Comparison of ENCODE assay signal across 8 cellular contexts in genomic region chr5:42889311-42889933, GRCh38.
A peak's percentile ranks its signal among the peaks of the same experiment; 100 is the strongest.
DNase-seq lines count a peak whose midpoint lies in the region; ATAC-seq, FAIRE-seq and TF ChIP-seq lines count a peak whose summit lies in the region.

No MANE protein-coding gene starts in this region.

- DNase-seq in CD8-positive, alpha-beta memory T cell = peak; percentile 30 to 69 (median 36)
- DNase-seq in NCI-H345 treated with DMSO at 0.1 percent for 48 hours (lab: John Stamatoyannopoulos, UW; ENCODE audit: unreplicated experiment) = peak; percentile 24
- peak; percentile 34 for DNase-seq in activated CD4-positive, alpha-beta T cell treated with anti-CD3 and anti-CD28 coated beads for 1 hour
- peak; percentile 91 for DNase-seq in colonic mucosa
- DNase-seq in HepG2 (ENCODE audit: low spot score) = peak; percentile 82
- peak in 2 of 3 experiments; percentile 26 to 28 for DNase-seq in stimulated activated CD4-positive, alpha-beta T cell treated with anti-CD3 and anti-CD28 coated beads, TNF-alpha, amount 100 ng/mL, for 4 hours (ENCODE audit: low read depth in 3 of 3)

- H3K79me2 ChIP-seq in HepG2 (ENCODE audit: insufficient read depth, low read length) = peaks cover 26% of the 10 kb centered on the region

- no peak overlapping the region for H3K4me3 ChIP-seq in CD8-positive, alpha-beta memory T cell (ENCODE audit: low read length)
- H3K4me3 ChIP-seq in colonic mucosa = no peak overlapping the region
- H3K4me3 ChIP-seq in HepG2 (replicated peaks in 1 of 3; ENCODE audit: insufficient read depth in 1 of 3, low read depth in 2 of 3, low read length in 3 of 3) = no peak overlapping the region

- H3K4me2 ChIP-seq in HepG2 (ENCODE audit: low read depth, low read length) = no peak overlapping the region

- no peaks in the 10 kb centered on the region for H4K20me1 ChIP-seq in HepG2 (ENCODE audit: insufficient read depth, low read length)

- TF ChIP-seq EP300 in HepG2 (IDR thresholded peaks at IDR 0.05; ENCODE audit: low read depth in 2 of 2, low read length in 2 of 2) (no peak), HepG2 (CRISPR knock-in tag; IDR thresholded peaks at IDR 0.05; ENCODE audit: borderline replicate concordance) (no peak)

- H3K27ac Mint-ChIP-seq in CD8-positive, alpha-beta memory T cell = no peak overlapping the region

- H3K4me1 ChIP-seq in CD8-positive, alpha-beta memory T cell (ENCODE audit: insufficient read depth, low read length) = no peaks in the 10 kb centered on the region
- H3K4me1 ChIP-seq in colonic mucosa (no peaks in the 10 kb centered on the region), HepG2 (ENCODE audit: insufficient read depth, low read length) (peaks cover 49% of the 10 kb centered on the region)

- no peaks in the 10 kb centered on the region for H3K27me3 ChIP-seq in CD8-positive, alpha-beta memory T cell (ENCODE audit: insufficient read depth, low read length, poor library complexity, severe bottlenecking)
- H3K27me3 ChIP-seq in colonic mucosa (no peaks in the 10 kb centered on the region), HepG2 (ENCODE audit: control insufficient read depth in 1 of 2, insufficient read depth in 2 of 2, low read length in 2 of 2) (no peaks in the 10 kb centered on the region)

- TF ChIP-seq CTCF in colonic mucosa (IDR thresholded peaks at IDR 0.05) (peak; percentile 94), HepG2 (CRISPR knock-in tag; IDR thresholded peaks at IDR 0.05) (peak; percentile 91)

- 16% methylated on average over 4 of the region's 4 CpGs for WGBS in HepG2 (ENCODE audit: low lambda C conversion rate)

- POLR2A ChIA-PET in CD8-positive, alpha-beta memory T cell (lab: Charles Lee) = interaction anchor here (0.9 kb wide), 1 partner anchor 19 kb away, joined by 3 read pairs; no protein-coding TSS in a partner anchor
- POLR2A ChIA-PET in HepG2 (lab: Yijun Ruan, JAX) = interaction anchor here (0.9 to 2.2 kb wide), 7 partner anchors 9 to 88 kb away, joined by 3 to 14 read pairs (median 6); partner anchors contain the start of gene SELENOP

- H3K27ac ChIP-seq in CD8-positive, alpha-beta memory T cell (ENCODE audit: low read depth, low read length) = no peak overlapping the region
- H3K27ac ChIP-seq in colonic mucosa = no peak overlapping the region
- H3K27ac ChIP-seq in HepG2 (ENCODE audit: extremely low read length, insufficient read depth, low read length) = no peak overlapping the region

- no peak overlapping the region for H3K4me3 Mint-ChIP-seq in CD8-positive, alpha-beta memory T cell

- peak; percentile 88 for FAIRE-seq in HepG2 (lab: Jason Lieb, UNC)

- CTCF ChIA-PET in CD8-positive, alpha-beta memory T cell (lab: Charles Lee) = interaction anchor here (0.8 to 1.7 kb wide), 10 partner anchors 9 to 1033 kb away, joined by 3 to 7 read pairs (median 3); no protein-coding TSS in a partner anchor
- CTCF ChIA-PET in HepG2 (lab: Yijun Ruan, JAX; ENCODE audit: low intra/inter-chr PET ratio, low total read pairs) = interaction anchor here (0.8 to 2.0 kb wide), 6 partner anchors 81 to 307 kb away, joined by 3 to 10 read pairs (median 4); no protein-coding TSS in a partner anchor

- ATAC-seq in GM19328 (IDR thresholded peaks at IDR 0.05; ENCODE audit: unreplicated experiment) (peak; percentile 89), HG03378 (IDR thresholded peaks at IDR 0.05; ENCODE audit: unreplicated experiment) (peak; percentile 95), HepG2 (peak; percentile 95)

- no peaks in the 10 kb centered on the region for H3K4me1 Mint-ChIP-seq in CD8-positive, alpha-beta memory T cell

- H3K36me3 ChIP-seq in CD8-positive, alpha-beta memory T cell (ENCODE audit: insufficient read depth, low read length) = no peaks in the 10 kb centered on the region
- H3K36me3 ChIP-seq in colonic mucosa (no peaks in the 10 kb centered on the region), HepG2 (replicated peaks in 1 of 2; ENCODE audit: control insufficient read depth in 1 of 2, insufficient read depth in 2 of 2, low read length in 2 of 2) (no peaks in the 10 kb centered on the region)

- intact Hi-C loops in colonic mucosa (cut with DNase I) = loop anchor here (10.0 kb wide), 1 partner anchor 75 kb away; the partner anchor contains the start of gene SELENOP
- intact Hi-C loops in HepG2 (cut with micrococcal nuclease; ENCODE audit: unreplicated experiment) = loop anchor here (1.0 to 10.0 kb wide), 4 partner anchors 81 to 375 kb away; no protein-coding TSS in a partner anchor

- H2AFZ ChIP-seq in HepG2 (ENCODE audit: low read length) = no peak overlapping the region

- H3K36me3 Mint-ChIP-seq in CD8-positive, alpha-beta memory T cell = peaks cover 0 to 1% (median 0%) of the 10 kb centered on the region in 3 donors

- H3K9me3 ChIP-seq in CD8-positive, alpha-beta memory T cell (ENCODE audit: low read length) = no peaks in the 10 kb centered on the region
- no peaks in the 10 kb centered on the region for H3K9me3 ChIP-seq in colonic mucosa
- H3K9me3 ChIP-seq in HepG2 (ENCODE audit: low read length) = no peaks in the 10 kb centered on the region

- peaks cover 8 to 9% of the 10 kb centered on the region in 2 donors for H3K27me3 Mint-ChIP-seq in CD8-positive, alpha-beta memory T cell

- in situ Hi-C loops in HepG2 (cut with HindIII; ENCODE audit: extremely low pct_ligation_motif_present, low pct_unique_long_range_greater_than_20kb) = loop anchor here (10.0 kb wide), 1 partner anchor 85 kb away; no protein-coding TSS in a partner anchor

- no peak overlapping the region for H3K9ac ChIP-seq in colonic mucosa (ENCODE audit: low read depth in 2 of 2, low read length in 2 of 2)
- no peak overlapping the region for H3K9ac ChIP-seq in HepG2 (ENCODE audit: insufficient read depth, low read depth, low read length)

- TF ChIP-seq RAD21 in HepG2 (CRISPR knock-in tag; IDR thresholded peaks at IDR 0.05) = peak; percentile 83

- no TSS peak for BruUV-seq in HepG2 (replicated peaks; lab: Mats Ljungman, UMichigan)

- no peaks in the 10 kb centered on the region for H3K9me3 Mint-ChIP-seq in CD8-positive, alpha-beta memory T cell

- no peak for TF ChIP-seq POLR2A in HepG2 (IDR thresholded peaks at IDR 0.05; ENCODE audit: insufficient read depth in 1 of 2, low read depth in 2 of 2, low read length in 2 of 2)

TF ChIP-seq in HepG2, 621 proteins besides CTCF, POLR2A, EP300 and RAD21 (continues in another document):
- TF ChIP-seq MYC (CRISPR knock-in tag; IDR thresholded peaks at IDR 0.05; ENCODE audit: borderline replicate concordance) = no peak
- peak; percentile 58; the same call in 1 of the 2 replicates for TF ChIP-seq SMAD3 (CRISPR knock-in tag; IDR thresholded peaks at IDR 0.05)
- no peak for TF ChIP-seq XBP1 (CRISPR knock-in tag; IDR thresholded peaks at IDR 0.05)
- 0 out of 2 replicates have a peak, but pooled peaks have one; percentile 42 for TF ChIP-seq FLYWCH1 (CRISPR knock-in tag; IDR thresholded peaks at IDR 0.05)
- no peak for TF ChIP-seq RNF2 (conservative IDR thresholded peaks at IDR 0.05; ENCODE audit: low read depth)
- no peak for TF ChIP-seq YY1 (IDR thresholded peaks at IDR 0.05; ENCODE audit: insufficient read depth, insufficient replicate concordance, low read depth, low read length)
- TF ChIP-seq ZNF652 (CRISPR knock-in tag; IDR thresholded peaks at IDR 0.05; ENCODE audit: borderline replicate concordance, low read depth) = no peak
- no peak for TF ChIP-seq NR2C2 (CRISPR knock-in tag; IDR thresholded peaks at IDR 0.05; ENCODE audit: borderline replicate concordance)
- TF ChIP-seq SYNCRIP (IDR thresholded peaks at IDR 0.05; ENCODE audit: insufficient read depth, low read depth, low read length) = no peak
- TF ChIP-seq ZNF343 (CRISPR knock-in tag; IDR thresholded peaks at IDR 0.05) = no peak
- no peak for TF ChIP-seq ZNF512 (CRISPR knock-in tag; IDR thresholded peaks at IDR 0.05)
- TF ChIP-seq NFE2 (CRISPR knock-in tag; IDR thresholded peaks at IDR 0.05) = no peak
- TF ChIP-seq MAFF (IDR thresholded peaks at IDR 0.05; ENCODE audit: low read depth, low read length) = no peak
- TF ChIP-seq GLI4 (CRISPR knock-in tag; IDR thresholded peaks at IDR 0.05; ENCODE audit: borderline replicate concordance) = no peak
- TF ChIP-seq SP140L (CRISPR knock-in tag; IDR thresholded peaks at IDR 0.05; ENCODE audit: borderline replicate concordance) = no peak
- TF ChIP-seq HMGXB4 (CRISPR knock-in tag; IDR thresholded peaks at IDR 0.05; ENCODE audit: borderline replicate concordance in 1 of 2, low read depth in 1 of 2) = 0 out of 4 replicates have a peak, but pooled peaks of 1 of the 2 experiments have one; percentile 42

Comparison
In these comparisons a context has a peak if more than half of its experiments do, and no peak if none do; other contexts are left out.
1. DNase-seq: peak in every context shown above with its lines; median percentile 91 in colonic mucosa; 82 in HepG2; 36 in CD8-positive, alpha-beta memory T cell; 34 in activated CD4-positive, alpha-beta T cell treated with anti-CD3 and anti-CD28 coated beads for 1 hour; 27 in stimulated activated CD4-positive, alpha-beta T cell treated with anti-CD3 and anti-CD28 coated beads, TNF-alpha, amount 100 ng/mL, for 4 hours; 24 in NCI-H345 treated with DMSO at 0.1 percent for 48 hours.